Comparison of ENCODE assay signal across 27 cellular contexts in genomic region chr19:5700455-5701092, GRCh38. TPM values are rescaled to one million over a fixed set of nuclear protein-coding genes. Genes with fewer than 3 reads are reported as not detected.
"Had no signal": no experiment of that assay in that cellular context is flagged by ENCODE, and none has a peak within 500 bp of the region (broad histone marks: within the 10 kb centered on the region; RNA-seq: fewer than 3 reads in every experiment).

No MANE protein-coding gene starts in this region.

- H3K4me1 ChIP-seq: breast epithelium, esophagus squamous epithelium, gastrocnemius medialis, pancreas, psoas muscle, suprapubic skin, tibial nerve had no signal

- ATAC-seq: activated CD4-positive, CD25-positive, alpha-beta regulatory T cell treated with anti-CD3 and anti-CD28 coated beads, Interleukin-2, amount 50 U/mL, for 24 hours; activated CD8-positive, alpha-beta T cell treated with anti-CD3 and anti-CD28 coated beads, Interleukin-2, amount 10 ng/mL, durations not matched to agents 7 days and 5 days; gastrocnemius medialis; natural killer cell; pancreas; psoas muscle; right cardiac atrium had no signal

- DNase-seq: activated CD4-positive, alpha-beta T cell treated with anti-CD3 and anti-CD28 coated beads, Interleukin-2, amount 10 ng/mL, durations not matched to agents 7 days and 5 days; activated CD8-positive, alpha-beta T cell treated with anti-CD3 and anti-CD28 coated beads, Interleukin-2, amount 10 ng/mL, durations not matched to agents 7 days and 5 days; activated naive CD4-positive, alpha-beta T cell treated with Interleukin-2 at 50 U/mL for 16 hours; activated naive CD8-positive, alpha-beta T cell treated with anti-CD3 and anti-CD28 coated beads for 36 hours; cortex of kidney; endodermal cell; esophagus squamous epithelium; gastrocnemius medialis; hypothalamus; midbrain; natural killer cell; pancreas; psoas muscle; stimulated activated CD4-positive, alpha-beta T cell treated with anti-CD3 and anti-CD28 coated beads, Interleukin-1b, Interleukin-23, amount 100 ng/mL, for 48 hours; stomach had no signal

- FAIRE-seq: islet of Langerhans, pancreas, urothelium cell line had no signal

- H3K4me3 ChIP-seq: breast epithelium, esophagus squamous epithelium, gastrocnemius medialis, pancreas, psoas muscle, skin epidermis, stomach, suprapubic skin, tibial nerve had no signal

- H3K27ac ChIP-seq: breast epithelium, esophagus squamous epithelium, gastrocnemius medialis, neutrophil, pancreas, psoas muscle, skin epidermis, stomach, suprapubic skin, tibial nerve, VCaP had no signal

- H3K27me3 ChIP-seq: breast epithelium, esophagus squamous epithelium, gastrocnemius medialis, neutrophil, pancreas, stomach, suprapubic skin, tibial nerve had no signal

- H3K9me3 ChIP-seq: breast epithelium, esophagus squamous epithelium, gastrocnemius medialis, neutrophil, pancreas, psoas muscle, stomach, suprapubic skin, tibial nerve had no signal

- H3K36me3 ChIP-seq: breast epithelium had no signal

RNA-seq across cellular contexts. Expression of gene CATSPERD, which starts 19.9 kb away (rescaled TPM):
- total RNA-seq: activated CD4-positive, alpha-beta T cell treated with anti-CD3 and anti-CD28 coated beads, Interleukin-2, amount 10 ng/mL, durations not matched to agents 7 days and 5 days; activated CD8-positive, alpha-beta T cell treated with anti-CD3 and anti-CD28 coated beads, Interleukin-2, amount 10 ng/mL, durations not matched to agents 7 days and 5 days; activated naive CD8-positive, alpha-beta T cell treated with anti-CD3 and anti-CD28 coated beads for 36 hours; breast epithelium; endodermal cell; gastrocnemius medialis; liver; natural killer cell; pancreas; psoas muscle; right cardiac atrium; stomach; T-helper 2 cell treated with Interferon-gamma antibody and Interleukin-4, amounts not matched to agents 100 ng/mL and 5 ng/mL, for 36 hours; tibial nerve had no signal
- polyA plus RNA-seq: liver, pancreas, psoas muscle, right cardiac atrium, stomach had no signal
